In genomic region chr2:10332402-10333246, GRCh38 we compare ENCODE assay signal across 1 cellular context.
TF ChIP-seq lines count a peak whose summit lies in the region.

No MANE protein-coding gene starts in this region.

TF ChIP-seq in GM12878, 131 proteins besides CTCF, POLR2A, EP300 and RAD21 (continued from another document):
- TF ChIP-seq CUX1 (IDR thresholded peaks at IDR 0.05; ENCODE audit: insufficient replicate concordance, low read depth, low read length) (no peak), RB1 (IDR thresholded peaks at IDR 0.05; ENCODE audit: borderline replicate concordance) (no peak), CHD4 (IDR thresholded peaks at IDR 0.05) (no peak), GATAD2B (conservative IDR thresholded peaks at IDR 0.05; ENCODE audit: low read depth) (no peak; the same call in 1 of the 2 replicates), LARP7 (IDR thresholded peaks at IDR 0.05) (no peak), BCL3 (IDR thresholded peaks at IDR 0.05; ENCODE audit: borderline replicate concordance, insufficient read depth, low read depth, low read length, poor library complexity, severe bottlenecking) (no peak)
